ENCODE assay signal across 24 cellular contexts in the genomic region with DNA sequence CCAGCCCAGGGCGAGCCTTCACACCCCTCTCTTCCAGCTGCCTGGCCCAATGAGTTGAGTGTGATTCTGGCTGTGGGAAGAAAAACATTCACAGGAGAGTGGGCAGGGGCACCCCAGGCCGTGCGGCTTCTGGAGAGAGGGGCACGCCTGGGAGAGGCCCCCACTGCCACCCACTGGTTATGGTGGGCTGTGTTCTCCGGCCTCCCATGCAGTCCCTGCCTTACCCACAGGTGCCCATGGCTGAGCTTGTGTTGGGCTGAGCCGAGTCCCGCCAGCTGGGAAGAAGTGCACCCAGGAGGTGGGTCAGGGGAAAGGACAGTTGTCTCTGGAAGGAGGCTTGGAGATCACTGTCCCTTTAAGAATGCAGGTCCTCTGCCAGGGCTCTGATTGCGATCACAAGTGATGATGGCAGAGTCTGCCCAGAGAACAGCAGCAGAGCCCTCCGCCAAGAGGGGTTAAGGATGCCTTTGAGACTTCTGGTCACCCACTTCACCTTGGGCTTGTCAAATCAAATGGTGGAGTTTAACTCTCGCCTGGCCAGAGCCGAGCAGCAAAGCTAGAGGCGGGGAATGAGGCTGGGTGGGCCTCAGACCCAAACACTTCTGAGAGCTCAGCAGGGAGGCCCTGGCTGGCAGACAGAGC.
A peak's percentile ranks its signal among the peaks of the same experiment; 100 is the strongest.
DNase-seq lines count a peak whose midpoint lies in the region; ATAC-seq and TF ChIP-seq lines count a peak whose summit lies in the region.
"Had no signal": no experiment of that assay in that cellular context is flagged by ENCODE, and none has a peak within 500 bp of the region (broad histone marks: within the 10 kb centered on the region; RNA-seq: fewer than 3 reads in every experiment).

No MANE protein-coding gene starts in this region.

- DNase-seq in NCI-H2227 (lab: John Stamatoyannopoulos, UW; ENCODE audit: unreplicated experiment) (peak; percentile 22), NCI-H2227 treated with DMSO at 0.1 percent for 48 hours (lab: John Stamatoyannopoulos, UW) (no peak), DMS79 treated with DMSO at 0.1 percent for 48 hours (lab: John Stamatoyannopoulos, UW) (peak; percentile 95), caudate nucleus (lab: John Stamatoyannopoulos, UW) (no peak), psoas muscle (no peak), NCI-H2081 treated with DMSO at 0.1 percent for 48 hours (lab: John Stamatoyannopoulos, UW) (no peak), anterior cingulate cortex (lab: John Stamatoyannopoulos, UW) (no peak)
- DNase-seq: 8988T; BE2C; CD4-positive, CD25-positive, alpha-beta regulatory T cell; COR-L47; DMS 273 treated with DMSO at 0.1 percent for 48 hours; GDM1; KG1; NCI-H1417 treated with DMSO at 0.1 percent for 48 hours; NCI-H187 treated with DMSO at 0.1 percent for 48 hours; NCI-H2171 treated with DMSO at 0.1 percent for 48 hours; NCI-H510A treated with DMSO at 0.1 percent for 48 hours; NCI-H82; OCI-M1; SIG-M5 had no signal

- H3K27ac ChIP-seq in caudate nucleus (ENCODE audit: low read depth, low read length) (peak overlapping the region; percentile 74), psoas muscle (no peak overlapping the region)

- H3K36me3 ChIP-seq in psoas muscle (ENCODE audit: insufficient read depth in 1 of 2, low read depth in 1 of 2) = no peaks in the 10 kb centered on the region
- H3K36me3 ChIP-seq: BE2C had no signal

- intact Hi-C loops in psoas muscle (cut with DNase I) = no loop called here

- peaks cover 0 to 7% (median 0%) of the 10 kb centered on the region in 3 donors for H3K27me3 ChIP-seq in psoas muscle (ENCODE audit: insufficient read depth in 3 of 3, low read length in 2 of 3)
- H3K27me3 ChIP-seq: BE2C had no signal

- H3K4me1 ChIP-seq in psoas muscle = no peaks in the 10 kb centered on the region
- H3K4me1 ChIP-seq: BE2C had no signal

- 71 to 73% (median 72%) methylated on average over 12 of the region's 12 CpGs for WGBS in psoas muscle, 3 donors

- ATAC-seq in psoas muscle = peak in 3 of 4 donors; percentile 38 to 67 (median 60)
- ATAC-seq in HG02798 (IDR thresholded peaks at IDR 0.05; ENCODE audit: poor library complexity, unreplicated experiment) = no peak
- ATAC-seq: SK-N-SH treated with all-trans-retinoic acid at 6 μM for 48 hours had no signal

- no peaks in the 10 kb centered on the region for H3K9me3 ChIP-seq in psoas muscle
- H3K9me3 ChIP-seq: BE2C had no signal

- TF ChIP-seq CTCF in psoas muscle (IDR thresholded peaks at IDR 0.05) = no peak

- no peak overlapping the region for H3K4me3 ChIP-seq in psoas muscle
- H3K4me3 ChIP-seq: GM23338 had no signal

Comparison
In these comparisons a context has a peak if more than half of its experiments do, and no peak if none do; other contexts are left out.
1. DNase-seq: peak in NCI-H2227 (single experiment) and DMS79 treated with DMSO at 0.1 percent for 48 hours (single experiment); none in NCI-H2227 treated with DMSO at 0.1 percent for 48 hours (single experiment), caudate nucleus (0 of 61), psoas muscle (0 of 2), NCI-H2081 treated with DMSO at 0.1 percent for 48 hours (single experiment) and anterior cingulate cortex (0 of 58).